Comparison of ENCODE assay signal across 28 cellular contexts in genomic region chr10:86974484-86974883, GRCh38. TPM values are rescaled to one million over a fixed set of nuclear protein-coding genes. Genes with fewer than 3 reads are reported as not detected.
DNase-seq lines count a peak whose midpoint lies in the region; FAIRE-seq and TF ChIP-seq lines count a peak whose summit lies in the region.
"Had no signal": no experiment of that assay in that cellular context is flagged by ENCODE, and none has a peak within 500 bp of the region (broad histone marks: within the 10 kb centered on the region; RNA-seq: fewer than 3 reads in every experiment).

No MANE protein-coding gene starts in this region.

- no TSS peak for BruUV-seq in Caco-2 (replicated peaks; lab: Mats Ljungman, UMichigan)

- DNase-seq in Caco-2 (peak; percentile 51 to 62), breast epithelium (ENCODE audit: low spot score in 2 of 2) (no peak), hepatocyte (ENCODE audit: low spot score) (peak; percentile 8), testis (no peak), NCI-H2171 (lab: John Stamatoyannopoulos, UW) (no peak), DMS53 treated with DMSO at 0.1 percent for 48 hours (lab: John Stamatoyannopoulos, UW; ENCODE audit: unreplicated experiment) (no peak), RCC 7860 (ENCODE audit: low spot score) (no peak)
- no peak for DNase-seq in stimulated activated CD4-positive, alpha-beta T cell treated with anti-CD3 and anti-CD28 coated beads, Interleukin-15, amount 100 ng/mL, for 24 hours
- DNase-seq: 8988T; activated CD4-positive, alpha-beta T cell treated with anti-CD3 and anti-CD28 coated beads for 1 hour; activated naive CD4-positive, alpha-beta T cell; activated T-cell treated with anti-CD3 and anti-CD28 coated beads, Interleukin-2, amount 50 U/mL, for 48 hours; CD4-positive, alpha-beta memory T cell; DMS153; KBM-7; mesendoderm; NCI-H1436 treated with DMSO at 0.1 percent for 48 hours; NCI-H2171 treated with DMSO at 0.1 percent for 48 hours; NCI-H524 treated with DMSO at 0.1 percent for 48 hours; nucleus accumbens; stimulated activated CD4-positive, alpha-beta T cell treated with anti-CD3 and anti-CD28 coated beads, Interleukin-1b, Interleukin-23, amount 100 ng/mL, for 48 hours had no signal

- no peak overlapping the region for H2AFZ ChIP-seq in hepatocyte

- no peaks in the 10 kb centered on the region for H3K79me2 ChIP-seq in hepatocyte

- no peak overlapping the region for H3K4me2 ChIP-seq in hepatocyte

- peaks cover 45% of the 10 kb centered on the region for H3K4me1 ChIP-seq in Caco-2
- H3K4me1 ChIP-seq in breast epithelium = peaks cover 0 to 4% of the 10 kb centered on the region in 2 donors
- peaks cover 24% of the 10 kb centered on the region for H3K4me1 ChIP-seq in hepatocyte (ENCODE audit: insufficient read depth)
- H3K4me1 ChIP-seq in testis = peaks cover 11% of the 10 kb centered on the region

- CTCF ChIA-PET in Caco-2 (lab: Charles Lee) = interaction anchor here (0.6 kb wide), 1 partner anchor 232 kb away, joined by 3 read pairs; no protein-coding TSS in a partner anchor

- FAIRE-seq in RCC 7860 (lab: Jason Lieb, UNC) = no peak

- H3K27me3 Mint-ChIP-seq in Caco-2 (ENCODE audit: insufficient read depth, unreplicated experiment) = no peaks in the 10 kb centered on the region

- no peaks in the 10 kb centered on the region for H3K9me3 ChIP-seq in Caco-2
- no peaks in the 10 kb centered on the region for H3K9me3 ChIP-seq in breast epithelium
- no peaks in the 10 kb centered on the region for H3K9me3 ChIP-seq in hepatocyte (ENCODE audit: low read depth)
- no peaks in the 10 kb centered on the region for H3K9me3 ChIP-seq in testis

- H3K4me1 Mint-ChIP-seq in Caco-2 (ENCODE audit: low read depth, unreplicated experiment) = peaks cover 45% of the 10 kb centered on the region

- peak overlapping the region; percentile 67 for H3K4me3 Mint-ChIP-seq in Caco-2 (ENCODE audit: unreplicated experiment)
- H3K4me3 Mint-ChIP-seq: CD4-positive, alpha-beta memory T cell; dendritic cell treated with granulocyte-macrophage colony-stimulating factor and Interleukin-4, amounts not matched to agents 40 ng/mL and 50 ng/mL, for 4 days had no signal

- no peaks in the 10 kb centered on the region for H3K9me3 Mint-ChIP-seq in Caco-2 (ENCODE audit: unreplicated experiment)
- H3K9me3 Mint-ChIP-seq: CD4-positive, alpha-beta memory T cell; dendritic cell treated with granulocyte-macrophage colony-stimulating factor and Interleukin-4, amounts not matched to agents 40 ng/mL and 50 ng/mL, for 4 days had no signal

- intact Hi-C loops in Caco-2 (cut with micrococcal nuclease; ENCODE audit: unreplicated experiment) (loop anchor here (5.0 kb wide), 2 partner anchors 53 to 228 kb away; no protein-coding TSS in a partner anchor), breast epithelium (cut with DNase I; ENCODE audit: low total_unique reads) (loop anchor here (10.0 kb wide), 1 partner anchor 1580 kb away; no protein-coding TSS in a partner anchor), testis (cut with DNase I; ENCODE audit: low total_unique reads) (loop anchor here (10.0 kb wide), 1 partner anchor 120 kb away; the partner anchor contains the start of genes GLUD1 and SHLD2)

- H3K27ac ChIP-seq in breast epithelium (peak overlapping the region; percentile 82 to 100), hepatocyte (peak overlapping the region; percentile 51), testis (peak overlapping the region; percentile 34 to 98)

- POLR2A ChIA-PET in Caco-2 (lab: Charles Lee) = no interaction called here

- peak overlapping the region; percentile 83 for H3K27ac Mint-ChIP-seq in Caco-2 (ENCODE audit: unreplicated experiment)
- H3K27ac Mint-ChIP-seq: dendritic cell treated with granulocyte-macrophage colony-stimulating factor and Interleukin-4, amounts not matched to agents 40 ng/mL and 50 ng/mL, for 4 days had no signal

- H3K27me3 ChIP-seq in Caco-2 (replicated peaks; ENCODE audit: control insufficient read depth, insufficient read depth, low read length) (no peaks in the 10 kb centered on the region), breast epithelium (no peaks in the 10 kb centered on the region), hepatocyte (no peaks in the 10 kb centered on the region), testis (no peaks in the 10 kb centered on the region)

- no peaks in the 10 kb centered on the region for H3K9me2 ChIP-seq in hepatocyte (replicated peaks; ENCODE audit: insufficient read depth)

- WGBS in hepatocyte (ENCODE audit: low lambda C conversion rate, missing lambda C conversion rate) = 63% methylated on average over 7 of the region's 7 CpGs
- WGBS in testis, 2 donors = 59 to 60% methylated on average over 7 of the region's 7 CpGs

- H3K4me3 ChIP-seq in Caco-2 (ENCODE audit: low read depth, low read length) = no peak overlapping the region
- peak overlapping the region in 1 of 3 donors; percentile 20 for H3K4me3 ChIP-seq in breast epithelium
- no peak overlapping the region for H3K4me3 ChIP-seq in hepatocyte
- no peak overlapping the region for H3K4me3 ChIP-seq in testis

- TF ChIP-seq POLR2A in breast epithelium (IDR thresholded peaks at IDR 0.05) = no peak
- no peak for TF ChIP-seq POLR2A in testis (IDR thresholded peaks at IDR 0.05)

- no peaks in the 10 kb centered on the region for H4K20me1 ChIP-seq in hepatocyte (ENCODE audit: insufficient read depth, poor library complexity, severe bottlenecking)

- TF ChIP-seq CTCF in Caco-2 (IDR thresholded peaks at IDR 0.05; ENCODE audit: insufficient read depth in 1 of 2, low read depth in 1 of 2, low read length in 1 of 2, severe bottlenecking in 1 of 2, unreplicated experiment in 1 of 2) (no peak), breast epithelium (IDR thresholded peaks at IDR 0.05) (no peak), hepatocyte (IDR thresholded peaks at IDR 0.05; ENCODE audit: poor library complexity) (no peak), testis (IDR thresholded peaks at IDR 0.05) (no peak)

- H3K36me3 Mint-ChIP-seq in Caco-2 (ENCODE audit: insufficient read depth, unreplicated experiment) = peaks cover 34% of the 10 kb centered on the region

- H3K36me3 ChIP-seq in Caco-2 (ENCODE audit: control insufficient read depth, insufficient read depth, low read length) = no peaks in the 10 kb centered on the region
- H3K36me3 ChIP-seq in breast epithelium = no peaks in the 10 kb centered on the region
- no peaks in the 10 kb centered on the region for H3K36me3 ChIP-seq in hepatocyte (replicated peaks; ENCODE audit: insufficient read depth, low read depth)
- no peaks in the 10 kb centered on the region for H3K36me3 ChIP-seq in testis (ENCODE audit: low read depth, missing control alignments)

RNA-seq across cellular contexts. Expression of gene ADIRF, which starts 6.2 kb away (rescaled TPM):
- 0.49 TPM in 1 of 2 replicates, not detected in the other for total RNA-seq in Caco-2 (2022)
- total RNA-seq in breast epithelium = 1,000 to 10,000 TPM in 1 of 3 donors, 100 to 1,000 TPM in 2; 204 to 1,074 (median 288) TPM
- not detected in 2 replicates for total RNA-seq in hepatocyte
- not detected in 2 replicates for polyA plus RNA-seq in hepatocyte
- 10 to 100 TPM; 21.4 to 35.0 TPM for total RNA-seq in testis
- polyA plus RNA-seq in testis (ENCODE audit: insufficient read depth, low read depth, low replicate concordance) = 85.6 TPM
- total RNA-seq: activated CD8-positive, alpha-beta memory T cell treated with anti-CD3 and anti-CD28 coated beads for 36 hours; CD4-positive, alpha-beta memory T cell; G401; SK-MEL-5; T-helper 1 cell treated with Interleukin-12 subunit alpha and Interleukin-12 subunit beta and Interleukin-4 antibody, amounts not matched to agents 30 ng/mL and 1 ng/mL, for 36 hours had no signal

RNA-seq across cellular contexts. Expression of gene SNCG, which starts 16.1 kb away (rescaled TPM):
- total RNA-seq in Caco-2 (2022) (0.45 TPM in 1 of 2 replicates, not detected in the other), breast epithelium (100 to 1,000 TPM in 1 of 3 donors, 10 to 100 TPM in 2; 52.1 to 255 (median 53.7) TPM), hepatocyte (2.7 and 12.1 TPM in 2 replicates), testis (1 to 10 TPM; 8.3 to 8.9 TPM)
- polyA plus RNA-seq in hepatocyte (14.6 and 18.5 TPM in 2 replicates), testis (ENCODE audit: insufficient read depth, low read depth, low replicate concordance) (30.3 TPM)
- total RNA-seq: activated CD8-positive, alpha-beta memory T cell treated with anti-CD3 and anti-CD28 coated beads for 36 hours; CD4-positive, alpha-beta memory T cell; SK-MEL-5 had no signal
- polyA plus RNA-seq: CD4-positive, alpha-beta memory T cell had no signal

RNA-seq across cellular contexts. Expression of gene MMRN2, which starts 17.1 kb away (rescaled TPM):
- total RNA-seq in Caco-2 (2022) (0.21 and 0.64 TPM in 2 replicates), breast epithelium (10 to 100 TPM; 23.0 to 60.3 (median 32.6) TPM), hepatocyte (1.9 and 4.9 TPM in 2 replicates), testis (10 to 100 TPM; 14.9 to 19.1 TPM)
- polyA plus RNA-seq in hepatocyte (1.9 and 2.2 TPM in 2 replicates), testis (ENCODE audit: insufficient read depth, low read depth, low replicate concordance) (21.2 TPM)
- total RNA-seq: activated CD8-positive, alpha-beta memory T cell treated with anti-CD3 and anti-CD28 coated beads for 36 hours; T-helper 1 cell treated with Interleukin-12 subunit alpha and Interleukin-12 subunit beta and Interleukin-4 antibody, amounts not matched to agents 30 ng/mL and 1 ng/mL, for 36 hours had no signal

RNA-seq across cellular contexts. Expression of gene FAM25A, which starts 45.6 kb away (rescaled TPM):
- not detected in 2 replicates for total RNA-seq in Caco-2 (2022)
- total RNA-seq in breast epithelium = not detected
- total RNA-seq in hepatocyte = not detected in 2 replicates
- polyA plus RNA-seq in hepatocyte = 0.57 TPM in 1 of 2 replicates, not detected in the other
- total RNA-seq in testis = not detected
- polyA plus RNA-seq in testis (ENCODE audit: insufficient read depth, low read depth, low replicate concordance) = not detected
- total RNA-seq: activated CD8-positive, alpha-beta memory T cell treated with anti-CD3 and anti-CD28 coated beads for 36 hours; CD4-positive, alpha-beta memory T cell; G401; HT1080; SK-MEL-5; skeletal muscle tissue; T-helper 1 cell treated with Interleukin-12 subunit alpha and Interleukin-12 subunit beta and Interleukin-4 antibody, amounts not matched to agents 30 ng/mL and 1 ng/mL, for 36 hours had no signal
- polyA plus RNA-seq: CD4-positive, alpha-beta memory T cell had no signal

Comparison
In these comparisons a context has a peak if more than half of its experiments do, and no peak if none do; other contexts are left out.
1. DNase-seq: peak in Caco-2 (2 of 2) and hepatocyte (single experiment); none in breast epithelium (0 of 2), testis (single experiment), NCI-H2171 (single experiment), DMS53 treated with DMSO at 0.1 percent for 48 hours (single experiment), RCC 7860 (single experiment) and stimulated activated CD4-positive, alpha-beta T cell treated with anti-CD3 and anti-CD28 coated beads, Interleukin-15, amount 100 ng/mL, for 24 hours (single experiment).
2. RNA of gene ADIRF, which starts 6.2 kb away (total RNA-seq): 204 to 1,074 TPM in breast epithelium and 21.4 to 35.0 TPM in testis; 0.49 TPM in Caco-2 and not detected in hepatocyte; every median in the first group is over 10 times any median in the second.
3. Peak in every context shown above with its lines, with median percentiles within 50 percentile points of each other: H3K27ac ChIP-seq.